In genomic region chr9:127360829-127361228, GRCh38 we compare ENCODE assay signal across 9 cellular contexts. TPM values are rescaled to one million over a fixed set of nuclear protein-coding genes. Genes with fewer than 3 reads are reported as not detected.
DNase-seq lines count a peak whose midpoint lies in the region; ATAC-seq and TF ChIP-seq lines count a peak whose summit lies in the region.
"Had no signal": no experiment of that assay in that cellular context is flagged by ENCODE, and none has a peak within 500 bp of the region (broad histone marks: within the 10 kb centered on the region; RNA-seq: fewer than 3 reads in every experiment).

No MANE protein-coding gene starts in this region.

- ATAC-seq in stimulated activated naive CD8-positive, alpha-beta T cell treated with anti-CD3 and anti-CD28 coated beads, Interleukin-15, amount 100 ng/mL, for 72 hours = no peak
- no peak for ATAC-seq in stimulated activated naive CD8-positive, alpha-beta T cell treated with anti-CD3 and anti-CD28 coated beads, Interleukin-15, Interleukin-2, amounts not matched to agents 100 U/mL and 50 U/mL, for 24 hours

- peak in 1 of 3 experiments; percentile 12 for TF ChIP-seq CTCF in ascending aorta (IDR thresholded peaks at IDR 0.05)

- no peak for DNase-seq in stimulated activated naive CD8-positive, alpha-beta T cell treated with anti-CD3 and anti-CD28 coated beads, Interleukin-15, amount 100 ng/mL, for 72 hours
- DNase-seq in stimulated activated naive CD8-positive, alpha-beta T cell treated with anti-CD3 and anti-CD28 coated beads, Interleukin-15, Interleukin-2, amounts not matched to agents 100 U/mL and 50 U/mL, for 24 hours = no peak
- DNase-seq in ascending aorta (ENCODE audit: low spot score in 2 of 2) (no peak), iPS-NIHi11 (ENCODE audit: low spot score) (peak; percentile 68), GOT3 (lab: John Stamatoyannopoulos, UW) (no peak), SIG-M5 (lab: John Stamatoyannopoulos, UW) (no peak), NCI-H2227 (lab: John Stamatoyannopoulos, UW; ENCODE audit: unreplicated experiment) (no peak)
- no peak for DNase-seq in activated CD4-positive, CD25-positive, alpha-beta regulatory T cell (lab: John Stamatoyannopoulos, UW)

- peak overlapping the region; percentile 14 to 72 for H3K27ac Mint-ChIP-seq in stimulated activated naive CD8-positive, alpha-beta T cell treated with anti-CD3 and anti-CD28 coated beads, Interleukin-15, amount 100 ng/mL, for 72 hours

- peak overlapping the region; percentile 80 to 84 for H3K27ac ChIP-seq in ascending aorta

- peaks cover 28 to 33% of the 10 kb centered on the region in 2 donors for H3K36me3 ChIP-seq in ascending aorta

- peaks cover 37% of the 10 kb centered on the region for H3K27me3 Mint-ChIP-seq in stimulated activated naive CD8-positive, alpha-beta T cell treated with anti-CD3 and anti-CD28 coated beads, Interleukin-15, amount 100 ng/mL, for 72 hours

- intact Hi-C loops in ascending aorta (cut with DNase I) = loop anchor here (2.0 kb wide), 1 partner anchor 36 kb away; the partner anchor contains the start of gene SLC2A8

- peaks cover 5 to 26% of the 10 kb centered on the region in 2 donors for H3K4me1 ChIP-seq in ascending aorta

- H3K4me1 Mint-ChIP-seq in stimulated activated naive CD8-positive, alpha-beta T cell treated with anti-CD3 and anti-CD28 coated beads, Interleukin-15, amount 100 ng/mL, for 72 hours = peaks cover 9% of the 10 kb centered on the region

- no peaks in the 10 kb centered on the region for H3K9me3 Mint-ChIP-seq in stimulated activated naive CD8-positive, alpha-beta T cell treated with anti-CD3 and anti-CD28 coated beads, Interleukin-15, amount 100 ng/mL, for 72 hours
- H3K9me3 Mint-ChIP-seq: T-helper 2 cell treated with Interferon-gamma antibody and Interleukin-4, amounts not matched to agents 5 μg/mL and 100 μg/mL, for 36 hours had no signal

- no peaks in the 10 kb centered on the region for H3K27me3 ChIP-seq in ascending aorta

- no peaks in the 10 kb centered on the region for H3K9me3 ChIP-seq in ascending aorta

- no peak overlapping the region for H3K4me3 Mint-ChIP-seq in stimulated activated naive CD8-positive, alpha-beta T cell treated with anti-CD3 and anti-CD28 coated beads, Interleukin-15, amount 100 ng/mL, for 72 hours

- H3K4me3 ChIP-seq in ascending aorta = no peak overlapping the region

RNA-seq across cellular contexts. Expression of gene SLC2A8, which starts 36.1 kb away (rescaled TPM):
- 75.7 TPM for total RNA-seq in ascending aorta
